In the genomic region with DNA sequence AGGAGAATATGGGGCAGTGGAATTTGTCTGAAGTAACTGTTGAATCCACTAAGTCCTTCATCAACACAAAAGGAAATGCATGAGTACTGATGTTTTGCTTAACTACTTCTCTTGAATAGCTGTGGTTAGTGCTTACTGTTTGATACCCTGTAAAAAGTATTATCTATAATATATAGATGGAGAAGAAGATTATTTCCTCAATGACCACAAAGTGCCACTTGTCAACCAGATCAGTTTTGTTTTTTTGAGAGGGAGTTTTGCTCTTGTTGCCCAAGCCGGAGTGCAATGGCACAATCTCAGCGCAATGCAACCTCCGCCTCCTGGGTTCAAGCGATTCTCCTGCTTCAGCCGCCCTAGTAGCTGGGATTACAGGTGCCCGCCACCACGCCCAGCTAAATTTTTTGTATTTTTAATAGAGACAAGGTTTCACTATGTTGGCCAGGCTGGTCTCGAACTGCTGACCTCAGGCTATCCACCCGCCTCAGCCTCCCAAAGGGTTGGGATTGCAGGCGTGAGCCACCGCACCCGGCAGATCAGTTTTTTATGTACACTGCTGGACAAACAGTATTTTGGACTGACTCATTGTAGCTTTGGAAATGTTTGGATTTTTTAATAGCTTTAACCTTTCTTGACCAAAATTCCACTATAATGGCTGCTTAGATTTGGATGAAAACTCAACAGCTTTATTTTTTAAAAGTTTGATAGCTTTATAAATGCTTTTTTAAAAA, we compare ENCODE assay signal across 1 cellular context.
TF ChIP-seq lines count a peak whose summit lies in the region.

No MANE protein-coding gene starts in this region.

TF ChIP-seq in HepG2, 621 proteins besides CTCF, POLR2A, EP300 and RAD21:
- TF ChIP-seq KAT7 (CRISPR knock-in tag; IDR thresholded peaks at IDR 0.05; ENCODE audit: borderline replicate concordance) (no peak), NPAS2 (CRISPR knock-in tag; IDR thresholded peaks at IDR 0.05; ENCODE audit: borderline replicate concordance) (no peak), NCOR1 (IDR thresholded peaks at IDR 0.05; ENCODE audit: borderline replicate concordance, low read length) (peak; percentile 37; the same call in 1 of the 2 replicates), SRY (CRISPR knock-in tag; IDR thresholded peaks at IDR 0.05) (no peak), ZNF12 (CRISPR knock-in tag; IDR thresholded peaks at IDR 0.05) (no peak), KMT2A (CRISPR knock-in tag; IDR thresholded peaks at IDR 0.05) (no peak), NR2F2 (IDR thresholded peaks at IDR 0.05; ENCODE audit: borderline replicate concordance, low read depth) (no peak), ZNF501 (CRISPR knock-in tag; IDR thresholded peaks at IDR 0.05) (no peak; the same call in 1 of the 2 replicates), SALL1 (CRISPR knock-in tag; IDR thresholded peaks at IDR 0.05) (peak; percentile 28; the same call in 1 of the 2 replicates), CBX1 (IDR thresholded peaks at IDR 0.05; ENCODE audit: low read depth) (no peak), ZNF224 (CRISPR knock-in tag; IDR thresholded peaks at IDR 0.05) (no peak), ZMYM2 (CRISPR knock-in tag; IDR thresholded peaks at IDR 0.05) (peak; percentile 88), RCOR2 (CRISPR knock-in tag; IDR thresholded peaks at IDR 0.05) (peak; percentile 42; the same call in 1 of the 2 replicates), ZNF549 (CRISPR knock-in tag; IDR thresholded peaks at IDR 0.05) (no peak), SP4 (CRISPR knock-in tag; IDR thresholded peaks at IDR 0.05) (no peak), PTBP1 (IDR thresholded peaks at IDR 0.05; ENCODE audit: low read depth, low read length, poor library complexity, severe bottlenecking) (no peak), HDAC2 (CRISPR knock-in tag; IDR thresholded peaks at IDR 0.05) (peak; percentile 25; the same call in 1 of the 2 replicates), NR2F1 (CRISPR knock-in tag; IDR thresholded peaks at IDR 0.05) (no peak), ZSCAN30 (CRISPR knock-in tag; IDR thresholded peaks at IDR 0.05) (no peak), FOSL2 (CRISPR knock-in tag; IDR thresholded peaks at IDR 0.05) (peak; percentile 56; the same call in 1 of the 2 replicates), CBX2 (IDR thresholded peaks at IDR 0.05; ENCODE audit: low read depth, low read length) (no peak), CBX2 (CRISPR knock-in tag; IDR thresholded peaks at IDR 0.05; ENCODE audit: low read depth) (no peak), HDAC1 (CRISPR knock-in tag; IDR thresholded peaks at IDR 0.05) (0 out of 2 replicates have a peak, but pooled peaks have one; percentile 20), ZSCAN25 (CRISPR knock-in tag; IDR thresholded peaks at IDR 0.05) (no peak), CAMTA2 (CRISPR knock-in tag; IDR thresholded peaks at IDR 0.05; ENCODE audit: borderline replicate concordance) (no peak), ZMYM3 (CRISPR knock-in tag; IDR thresholded peaks at IDR 0.05) (peak; percentile 74), IKZF4 (CRISPR knock-in tag; IDR thresholded peaks at IDR 0.05; ENCODE audit: borderline replicate concordance, low read depth, not compliant biosample characterization) (no peak), ARID2 (CRISPR knock-in tag; IDR thresholded peaks at IDR 0.05; ENCODE audit: borderline replicate concordance) (no peak), ZNF691 (CRISPR knock-in tag; IDR thresholded peaks at IDR 0.05; ENCODE audit: borderline replicate concordance, low read depth) (no peak), ADNP (CRISPR knock-in tag; IDR thresholded peaks at IDR 0.05) (0 out of 2 replicates have a peak, but pooled peaks have one; percentile 66), ZFP1 (CRISPR knock-in tag; IDR thresholded peaks at IDR 0.05) (no peak), ONECUT2 (CRISPR knock-in tag; IDR thresholded peaks at IDR 0.05) (no peak), NONO (IDR thresholded peaks at IDR 0.05) (no peak), NONO (CRISPR knock-in tag; conservative IDR thresholded peaks at IDR 0.05) (no peak), ZBTB38 (CRISPR knock-in tag; IDR thresholded peaks at IDR 0.05) (peak; percentile 44; the same call in 1 of the 2 replicates), NAIF1 (CRISPR knock-in tag; IDR thresholded peaks at IDR 0.05; ENCODE audit: borderline replicate concordance) (0 out of 2 replicates have a peak, but pooled peaks have one; percentile 40), CHD4 (IDR thresholded peaks at IDR 0.05; ENCODE audit: borderline replicate concordance, low read length) (peak; percentile 59), ZNF652 (CRISPR knock-in tag; IDR thresholded peaks at IDR 0.05; ENCODE audit: borderline replicate concordance, low read depth) (no peak), TAF15 (IDR thresholded peaks at IDR 0.05; ENCODE audit: low read depth, low read length, poor library complexity, severe bottlenecking) (no peak), SATB2 (CRISPR knock-in tag; IDR thresholded peaks at IDR 0.05) (no peak), RBAK (CRISPR knock-in tag; IDR thresholded peaks at IDR 0.05) (no peak), SETDB1 (CRISPR knock-in tag; IDR thresholded peaks at IDR 0.05; ENCODE audit: borderline replicate concordance) (no peak), ZNF17 (CRISPR knock-in tag; IDR thresholded peaks at IDR 0.05) (no peak), THAP11 (CRISPR knock-in tag; IDR thresholded peaks at IDR 0.05) (no peak), MAFK (conservative IDR thresholded peaks at IDR 0.05 in 1 of 2, IDR thresholded peaks at IDR 0.05 in 1 of 2; ENCODE audit: low read length in 2 of 2) (no peak), KDM1A (CRISPR knock-in tag; IDR thresholded peaks at IDR 0.05) (peak; percentile 53; the same call in 1 of the 2 replicates), ZNF629 (CRISPR knock-in tag; conservative IDR thresholded peaks at IDR 0.05) (0 out of 2 replicates have a peak, but pooled peaks have one; percentile 9), ZNF460 (CRISPR knock-in tag; IDR thresholded peaks at IDR 0.05; ENCODE audit: borderline replicate concordance) (peak; percentile 95), ZNF264 (CRISPR knock-in tag; IDR thresholded peaks at IDR 0.05) (no peak), SAP130 (CRISPR knock-in tag; IDR thresholded peaks at IDR 0.05; ENCODE audit: low read depth) (0 out of 2 replicates have a peak, but pooled peaks have one; percentile 11), FOXP4 (CRISPR knock-in tag; IDR thresholded peaks at IDR 0.05) (no peak), KDM5B (CRISPR knock-in tag; IDR thresholded peaks at IDR 0.05; ENCODE audit: borderline replicate concordance) (no peak)
- TF ChIP-seq, protein P1, sequence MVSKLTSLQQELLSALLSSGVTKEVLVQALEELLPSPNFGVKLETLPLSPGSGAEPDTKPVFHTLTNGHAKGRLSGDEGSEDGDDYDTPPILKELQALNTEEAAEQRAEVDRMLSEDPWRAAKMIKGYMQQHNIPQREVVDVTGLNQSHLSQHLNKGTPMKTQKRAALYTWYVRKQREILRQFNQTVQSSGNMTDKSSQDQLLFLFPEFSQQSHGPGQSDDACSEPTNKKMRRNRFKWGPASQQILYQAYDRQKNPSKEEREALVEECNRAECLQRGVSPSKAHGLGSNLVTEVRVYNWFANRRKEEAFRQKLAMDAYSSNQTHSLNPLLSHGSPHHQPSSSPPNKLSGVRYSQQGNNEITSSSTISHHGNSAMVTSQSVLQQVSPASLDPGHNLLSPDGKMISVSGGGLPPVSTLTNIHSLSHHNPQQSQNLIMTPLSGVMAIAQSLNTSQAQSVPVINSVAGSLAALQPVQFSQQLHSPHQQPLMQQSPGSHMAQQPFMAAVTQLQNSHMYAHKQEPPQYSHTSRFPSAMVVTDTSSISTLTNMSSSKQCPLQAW (CRISPR knock-in tag; IDR thresholded peaks at IDR 0.05), result no peak
- TF ChIP-seq, protein P2, sequence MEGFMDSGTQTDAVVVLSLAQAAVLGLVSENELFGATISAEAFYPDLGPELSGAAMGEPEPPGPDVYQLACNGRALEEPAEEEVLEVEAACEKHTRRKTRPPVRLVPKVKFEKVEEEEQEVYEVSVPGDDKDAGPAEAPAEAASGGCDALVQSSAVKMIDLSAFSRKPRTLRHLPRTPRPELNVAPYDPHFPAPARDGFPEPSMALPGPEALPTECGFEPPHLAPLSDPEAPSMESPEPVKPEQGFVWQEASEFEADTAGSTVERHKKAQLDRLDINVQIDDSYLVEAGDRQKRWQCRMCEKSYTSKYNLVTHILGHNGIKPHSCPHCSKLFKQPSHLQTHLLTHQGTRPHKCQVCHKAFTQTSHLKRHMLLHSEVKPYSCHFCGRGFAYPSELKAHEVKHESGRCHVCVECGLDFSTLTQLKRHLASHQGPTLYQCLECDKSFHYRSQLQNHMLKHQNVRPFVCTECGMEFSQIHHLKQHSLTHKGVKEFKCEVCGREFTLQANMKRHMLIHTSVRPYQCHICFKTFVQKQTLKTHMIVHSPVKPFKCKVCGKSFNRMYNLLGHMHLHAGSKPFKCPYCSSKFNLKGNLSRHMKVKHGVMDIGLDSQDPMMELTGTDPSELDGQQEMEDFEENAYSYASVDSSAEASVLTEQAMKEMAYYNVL (CRISPR knock-in tag; IDR thresholded peaks at IDR 0.05; ENCODE audit: borderline replicate concordance), result no peak
- TF ChIP-seq, protein P3, sequence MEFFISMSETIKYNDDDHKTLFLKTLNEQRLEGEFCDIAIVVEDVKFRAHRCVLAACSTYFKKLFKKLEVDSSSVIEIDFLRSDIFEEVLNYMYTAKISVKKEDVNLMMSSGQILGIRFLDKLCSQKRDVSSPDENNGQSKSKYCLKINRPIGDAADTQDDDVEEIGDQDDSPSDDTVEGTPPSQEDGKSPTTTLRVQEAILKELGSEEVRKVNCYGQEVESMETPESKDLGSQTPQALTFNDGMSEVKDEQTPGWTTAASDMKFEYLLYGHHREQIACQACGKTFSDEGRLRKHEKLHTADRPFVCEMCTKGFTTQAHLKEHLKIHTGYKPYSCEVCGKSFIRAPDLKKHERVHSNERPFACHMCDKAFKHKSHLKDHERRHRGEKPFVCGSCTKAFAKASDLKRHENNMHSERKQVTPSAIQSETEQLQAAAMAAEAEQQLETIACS (CRISPR knock-in tag; IDR thresholded peaks at IDR 0.05), result no peak
- TF ChIP-seq, protein P4, sequence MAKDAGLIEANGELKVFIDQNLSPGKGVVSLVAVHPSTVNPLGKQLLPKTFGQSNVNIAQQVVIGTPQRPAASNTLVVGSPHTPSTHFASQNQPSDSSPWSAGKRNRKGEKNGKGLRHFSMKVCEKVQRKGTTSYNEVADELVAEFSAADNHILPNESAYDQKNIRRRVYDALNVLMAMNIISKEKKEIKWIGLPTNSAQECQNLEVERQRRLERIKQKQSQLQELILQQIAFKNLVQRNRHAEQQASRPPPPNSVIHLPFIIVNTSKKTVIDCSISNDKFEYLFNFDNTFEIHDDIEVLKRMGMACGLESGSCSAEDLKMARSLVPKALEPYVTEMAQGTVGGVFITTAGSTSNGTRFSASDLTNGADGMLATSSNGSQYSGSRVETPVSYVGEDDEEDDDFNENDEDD (CRISPR knock-in tag; IDR thresholded peaks at IDR 0.05; ENCODE audit: borderline replicate concordance), result no peak
